ENCODE assay signal across 21 cellular contexts in the genomic region with DNA sequence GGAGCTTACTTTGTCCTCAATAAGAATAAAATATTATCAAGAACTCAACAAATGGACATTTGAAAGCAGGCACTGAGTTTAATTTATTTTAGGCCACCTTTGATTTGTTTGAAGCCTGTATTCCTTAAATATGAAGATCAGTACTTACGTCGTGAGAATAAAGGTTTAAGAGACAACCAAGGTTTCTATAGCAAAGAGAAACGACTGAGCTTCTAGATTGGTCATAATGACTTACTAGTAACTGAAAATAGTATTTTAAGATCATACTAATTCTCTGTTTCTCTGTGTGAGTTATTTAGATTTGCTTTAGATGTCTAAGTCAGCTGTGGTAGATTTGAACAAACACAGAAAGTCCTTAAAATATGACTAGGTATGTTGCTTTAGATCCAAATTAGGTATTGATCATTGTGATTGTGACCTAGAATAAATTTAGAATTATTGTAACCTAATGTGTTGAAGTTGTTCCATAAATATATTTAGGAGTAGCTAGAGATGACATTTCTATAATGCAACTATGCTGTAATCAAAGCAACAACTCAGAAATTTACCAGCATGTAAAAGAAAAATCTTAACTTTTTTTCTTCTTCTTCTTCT.
"Had no signal": no experiment of that assay in that cellular context is flagged by ENCODE, and none has a peak within 500 bp of the region (broad histone marks: within the 10 kb centered on the region; RNA-seq: fewer than 3 reads in every experiment).

No MANE protein-coding gene starts in this region.

- H3K36me3 Mint-ChIP-seq: activated naive CD4-positive, alpha-beta T cell treated with anti-CD3 and anti-CD28 coated beads, Interleukin-2, amount 10 ng/mL, durations not matched to agents 7 days and 5 days; naive thymus-derived CD8-positive, alpha-beta T cell had no signal

- DNase-seq: activated B cell treated with CpG ODN at 0.5 μM for 24 hours; activated CD4-positive, alpha-beta T cell treated with anti-CD3 and anti-CD28 coated beads, Interleukin-2, amount 10 ng/mL, durations not matched to agents 7 days and 5 days; activated naive CD4-positive, alpha-beta T cell treated with anti-CD3 and anti-CD28 coated beads, Interleukin-2, amount 10 ng/mL, durations not matched to agents 7 days and 5 days; activated T-cell treated with anti-CD3 and anti-CD28 coated beads for 4 hours; dermis blood vessel endothelial cell; effector memory CD8-positive, alpha-beta T cell; foreskin keratinocyte; glutamatergic neuron; hypothalamus; left ventricle myocardium superior; mesenchymal stem cell; naive thymus-derived CD8-positive, alpha-beta T cell; sigmoid colon; spleen; stomach; testis had no signal

- H3K9me3 Mint-ChIP-seq: activated B cell treated with CpG ODN at 0.5 μM for 24 hours; activated CD4-positive, alpha-beta T cell treated with anti-CD3 and anti-CD28 coated beads, Interleukin-2, amount 10 ng/mL, durations not matched to agents 7 days and 5 days; activated naive CD4-positive, alpha-beta T cell treated with anti-CD3 and anti-CD28 coated beads, Interleukin-2, amount 10 ng/mL, durations not matched to agents 7 days and 5 days; effector memory CD8-positive, alpha-beta T cell; naive thymus-derived CD8-positive, alpha-beta T cell had no signal

- ATAC-seq: effector memory CD8-positive, alpha-beta T cell; foreskin keratinocyte; left ventricle myocardium superior; naive thymus-derived CD8-positive, alpha-beta T cell had no signal

- H3K36me3 ChIP-seq: ascending aorta, breast epithelium, neutrophil, sigmoid colon, spleen, stomach had no signal

- H3K9me3 ChIP-seq: ascending aorta, breast epithelium, neutrophil, sigmoid colon, spleen, stomach, testis had no signal

- FAIRE-seq: TTC549 had no signal

- H3K27me3 ChIP-seq: ascending aorta, breast epithelium, foreskin keratinocyte, neutrophil, sigmoid colon, spleen, stomach, testis had no signal

- H3K27me3 Mint-ChIP-seq: activated B cell treated with CpG ODN at 0.5 μM for 24 hours; activated CD4-positive, alpha-beta T cell treated with anti-CD3 and anti-CD28 coated beads, Interleukin-2, amount 10 ng/mL, durations not matched to agents 7 days and 5 days; activated naive CD4-positive, alpha-beta T cell treated with anti-CD3 and anti-CD28 coated beads, Interleukin-2, amount 10 ng/mL, durations not matched to agents 7 days and 5 days; effector memory CD8-positive, alpha-beta T cell; naive thymus-derived CD8-positive, alpha-beta T cell had no signal

- H3K27ac Mint-ChIP-seq: activated CD4-positive, alpha-beta T cell treated with anti-CD3 and anti-CD28 coated beads, Interleukin-2, amount 10 ng/mL, durations not matched to agents 7 days and 5 days; activated naive CD4-positive, alpha-beta T cell treated with anti-CD3 and anti-CD28 coated beads, Interleukin-2, amount 10 ng/mL, durations not matched to agents 7 days and 5 days had no signal

- H3K4me3 Mint-ChIP-seq: activated B cell treated with CpG ODN at 0.5 μM for 24 hours; activated CD4-positive, alpha-beta T cell treated with anti-CD3 and anti-CD28 coated beads, Interleukin-2, amount 10 ng/mL, durations not matched to agents 7 days and 5 days; activated naive CD4-positive, alpha-beta T cell treated with anti-CD3 and anti-CD28 coated beads, Interleukin-2, amount 10 ng/mL, durations not matched to agents 7 days and 5 days; effector memory CD8-positive, alpha-beta T cell had no signal

- H3K4me3 ChIP-seq: ascending aorta, breast epithelium, sigmoid colon, spleen, stomach, testis had no signal

- H3K27ac ChIP-seq: ascending aorta, breast epithelium, foreskin keratinocyte, neutrophil, parathyroid adenoma, sigmoid colon, stomach, testis had no signal
